1 cellular context compared by ENCODE assay signal in genomic region chr6:2854394-2854982, GRCh38.
TF ChIP-seq lines count a peak whose summit lies in the region.

No MANE protein-coding gene starts in this region.

TF ChIP-seq in GM12878, 131 proteins besides CTCF, POLR2A, EP300 and RAD21 (continued from another document and continues in another):
- TF ChIP-seq, protein P1, sequence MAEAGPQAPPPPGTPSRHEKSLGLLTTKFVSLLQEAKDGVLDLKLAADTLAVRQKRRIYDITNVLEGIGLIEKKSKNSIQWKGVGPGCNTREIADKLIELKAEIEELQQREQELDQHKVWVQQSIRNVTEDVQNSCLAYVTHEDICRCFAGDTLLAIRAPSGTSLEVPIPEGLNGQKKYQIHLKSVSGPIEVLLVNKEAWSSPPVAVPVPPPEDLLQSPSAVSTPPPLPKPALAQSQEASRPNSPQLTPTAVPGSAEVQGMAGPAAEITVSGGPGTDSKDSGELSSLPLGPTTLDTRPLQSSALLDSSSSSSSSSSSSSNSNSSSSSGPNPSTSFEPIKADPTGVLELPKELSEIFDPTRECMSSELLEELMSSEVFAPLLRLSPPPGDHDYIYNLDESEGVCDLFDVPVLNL (IDR thresholded peaks at IDR 0.05; ENCODE audit: low read depth, low read length): no peak
- no peak for TF ChIP-seq KAT2A (conservative IDR thresholded peaks at IDR 0.05; ENCODE audit: control insufficient read depth, low read depth, low read length)
- TF ChIP-seq RELA (IDR thresholded peaks at IDR 0.05; ENCODE audit: borderline replicate concordance, partially characterized antibody): no peak
- TF ChIP-seq, protein P2, sequence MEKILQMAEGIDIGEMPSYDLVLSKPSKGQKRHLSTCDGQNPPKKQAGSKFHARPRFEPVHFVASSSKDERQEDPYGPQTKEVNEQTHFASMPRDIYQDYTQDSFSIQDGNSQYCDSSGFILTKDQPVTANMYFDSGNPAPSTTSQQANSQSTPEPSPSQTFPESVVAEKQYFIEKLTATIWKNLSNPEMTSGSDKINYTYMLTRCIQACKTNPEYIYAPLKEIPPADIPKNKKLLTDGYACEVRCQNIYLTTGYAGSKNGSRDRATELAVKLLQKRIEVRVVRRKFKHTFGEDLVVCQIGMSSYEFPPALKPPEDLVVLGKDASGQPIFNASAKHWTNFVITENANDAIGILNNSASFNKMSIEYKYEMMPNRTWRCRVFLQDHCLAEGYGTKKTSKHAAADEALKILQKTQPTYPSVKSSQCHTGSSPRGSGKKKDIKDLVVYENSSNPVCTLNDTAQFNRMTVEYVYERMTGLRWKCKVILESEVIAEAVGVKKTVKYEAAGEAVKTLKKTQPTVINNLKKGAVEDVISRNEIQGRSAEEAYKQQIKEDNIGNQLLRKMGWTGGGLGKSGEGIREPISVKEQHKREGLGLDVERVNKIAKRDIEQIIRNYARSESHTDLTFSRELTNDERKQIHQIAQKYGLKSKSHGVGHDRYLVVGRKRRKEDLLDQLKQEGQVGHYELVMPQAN (conservative IDR thresholded peaks at IDR 0.05): no peak
- no peak for TF ChIP-seq CEBPB (IDR thresholded peaks at IDR 0.05; ENCODE audit: borderline replicate concordance in 1 of 2, low read depth in 2 of 2, low read length in 2 of 2)
- 0 out of 2 replicates have a peak, but pooled peaks have one; percentile 38 for TF ChIP-seq RB1 (IDR thresholded peaks at IDR 0.05; ENCODE audit: borderline replicate concordance)
- no peak for TF ChIP-seq RUNX3 (IDR thresholded peaks at IDR 0.05; ENCODE audit: low read length)
- TF ChIP-seq USF1 (IDR thresholded peaks at IDR 0.05; ENCODE audit: borderline replicate concordance, extremely low read length, insufficient read depth, low read depth, low read length): no peak
- no peak for TF ChIP-seq ZSCAN29 (IDR thresholded peaks at IDR 0.05)
- no peak for TF ChIP-seq KLF5 (IDR thresholded peaks at IDR 0.05; ENCODE audit: partially characterized antibody)
- no peak for TF ChIP-seq ATF3 (IDR thresholded peaks at IDR 0.05; ENCODE audit: borderline replicate concordance, extremely low read depth, low read depth, low read length)
- TF ChIP-seq E2F8 (IDR thresholded peaks at IDR 0.05; ENCODE audit: low read depth, partially characterized antibody): no peak
- TF ChIP-seq ATF7 (IDR thresholded peaks at IDR 0.05; ENCODE audit: low read depth): no peak
- no peak for TF ChIP-seq SUPT20H (IDR thresholded peaks at IDR 0.05; ENCODE audit: borderline replicate concordance, control insufficient read depth, low read depth, low read length)
- 0 out of 2 replicates have a peak, but pooled peaks have one; percentile 3 for TF ChIP-seq CREM (IDR thresholded peaks at IDR 0.05; ENCODE audit: low read depth)
- TF ChIP-seq, protein P3, sequence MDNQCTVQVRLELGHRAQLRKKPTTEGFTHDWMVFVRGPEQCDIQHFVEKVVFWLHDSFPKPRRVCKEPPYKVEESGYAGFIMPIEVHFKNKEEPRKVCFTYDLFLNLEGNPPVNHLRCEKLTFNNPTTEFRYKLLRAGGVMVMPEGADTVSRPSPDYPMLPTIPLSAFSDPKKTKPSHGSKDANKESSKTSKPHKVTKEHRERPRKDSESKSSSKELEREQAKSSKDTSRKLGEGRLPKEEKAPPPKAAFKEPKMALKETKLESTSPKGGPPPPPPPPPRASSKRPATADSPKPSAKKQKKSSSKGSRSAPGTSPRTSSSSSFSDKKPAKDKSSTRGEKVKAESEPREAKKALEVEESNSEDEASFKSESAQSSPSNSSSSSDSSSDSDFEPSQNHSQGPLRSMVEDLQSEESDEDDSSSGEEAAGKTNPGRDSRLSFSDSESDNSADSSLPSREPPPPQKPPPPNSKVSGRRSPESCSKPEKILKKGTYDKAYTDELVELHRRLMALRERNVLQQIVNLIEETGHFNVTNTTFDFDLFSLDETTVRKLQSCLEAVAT (IDR thresholded peaks at IDR 0.05): no peak
- TF ChIP-seq GATAD2B (conservative IDR thresholded peaks at IDR 0.05; ENCODE audit: low read depth): no peak
- no peak for TF ChIP-seq JUND (IDR thresholded peaks at IDR 0.05; ENCODE audit: low read depth, low read length)
- 0 out of 2 replicates have a peak, but pooled peaks have one; percentile 13 for TF ChIP-seq YBX1 (IDR thresholded peaks at IDR 0.05)
- TF ChIP-seq BMI1 (IDR thresholded peaks at IDR 0.05; ENCODE audit: borderline replicate concordance): no peak
- TF ChIP-seq SPI1 (IDR thresholded peaks at IDR 0.05; ENCODE audit: borderline replicate concordance, insufficient read depth, low read depth, low read length): peak; percentile 60; the same call in 1 of the 2 replicates
- no peak for TF ChIP-seq NFXL1 (IDR thresholded peaks at IDR 0.05; ENCODE audit: borderline replicate concordance)
- peak; percentile 63; the same call in 1 of the 2 replicates for TF ChIP-seq ZBTB4 (CRISPR knock-in tag; IDR thresholded peaks at IDR 0.05)
- TF ChIP-seq, protein P4, sequence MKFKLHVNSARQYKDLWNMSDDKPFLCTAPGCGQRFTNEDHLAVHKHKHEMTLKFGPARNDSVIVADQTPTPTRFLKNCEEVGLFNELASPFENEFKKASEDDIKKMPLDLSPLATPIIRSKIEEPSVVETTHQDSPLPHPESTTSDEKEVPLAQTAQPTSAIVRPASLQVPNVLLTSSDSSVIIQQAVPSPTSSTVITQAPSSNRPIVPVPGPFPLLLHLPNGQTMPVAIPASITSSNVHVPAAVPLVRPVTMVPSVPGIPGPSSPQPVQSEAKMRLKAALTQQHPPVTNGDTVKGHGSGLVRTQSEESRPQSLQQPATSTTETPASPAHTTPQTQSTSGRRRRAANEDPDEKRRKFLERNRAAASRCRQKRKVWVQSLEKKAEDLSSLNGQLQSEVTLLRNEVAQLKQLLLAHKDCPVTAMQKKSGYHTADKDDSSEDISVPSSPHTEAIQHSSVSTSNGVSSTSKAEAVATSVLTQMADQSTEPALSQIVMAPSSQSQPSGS (IDR thresholded peaks at IDR 0.05; ENCODE audit: low read length): no peak; the same call in 1 of the 2 replicates
- TF ChIP-seq ZNF384 (IDR thresholded peaks at IDR 0.05; ENCODE audit: borderline replicate concordance, low read depth, low read length): no peak
- TF ChIP-seq SIN3A (IDR thresholded peaks at IDR 0.05; ENCODE audit: low read depth, low read length): no peak
- no peak for TF ChIP-seq TAF1 (IDR thresholded peaks at IDR 0.05; ENCODE audit: borderline replicate concordance, low read depth, low read length)
- no peak for TF ChIP-seq BCL3 (IDR thresholded peaks at IDR 0.05; ENCODE audit: borderline replicate concordance, insufficient read depth, low read depth, low read length, poor library complexity, severe bottlenecking)
- TF ChIP-seq ESRRA (IDR thresholded peaks at IDR 0.05; ENCODE audit: low read length): no peak
- no peak for TF ChIP-seq IRF3 (IDR thresholded peaks at IDR 0.05)
- TF ChIP-seq NR2C1 (IDR thresholded peaks at IDR 0.05): no peak
- TF ChIP-seq RFX5 (IDR thresholded peaks at IDR 0.05; ENCODE audit: low read depth, low read length): no peak
- TF ChIP-seq REST (IDR thresholded peaks at IDR 0.05; ENCODE audit: low read depth, low read length): no peak
- TF ChIP-seq POLR2AphosphoS5 (IDR thresholded peaks at IDR 0.05; ENCODE audit: low read length): no peak
- TF ChIP-seq NFIC (IDR thresholded peaks at IDR 0.05; ENCODE audit: low read depth, low read length): peak; percentile 20; the same call in 1 of the 2 replicates
- TF ChIP-seq HCFC1 (IDR thresholded peaks at IDR 0.05; ENCODE audit: low read length): no peak
- TF ChIP-seq ZNF217 (IDR thresholded peaks at IDR 0.05): no peak
- no peak for TF ChIP-seq YY1 (IDR thresholded peaks at IDR 0.05; ENCODE audit: low read depth, low read length)
